In genomic region chr1:230708631-230709580, GRCh38 we compare ENCODE assay signal across 1 cellular context.
TF ChIP-seq lines count a peak whose summit lies in the region.

No MANE protein-coding gene starts in this region.

TF ChIP-seq in HepG2, 621 proteins besides CTCF, POLR2A, EP300 and RAD21 (continued from another document and continues in another):
- TF ChIP-seq FOXC1 (CRISPR knock-in tag; IDR thresholded peaks at IDR 0.05; ENCODE audit: borderline replicate concordance) (peak; percentile 92), KLF6 (CRISPR knock-in tag; IDR thresholded peaks at IDR 0.05) (peak; percentile 88), KLF12 (CRISPR knock-in tag; IDR thresholded peaks at IDR 0.05; ENCODE audit: borderline replicate concordance) (peak; percentile 63; the same call in 1 of the 2 replicates), ZNF230 (CRISPR knock-in tag; IDR thresholded peaks at IDR 0.05) (peak; percentile 84; the same call in 1 of the 2 replicates), ZNF660 (CRISPR knock-in tag; IDR thresholded peaks at IDR 0.05; ENCODE audit: borderline replicate concordance, low read depth) (no peak), SRF (IDR thresholded peaks at IDR 0.05; ENCODE audit: low read depth, low read length) (0 out of 2 replicates have a peak, but pooled peaks have one; percentile 5), REPIN1 (CRISPR knock-in tag; IDR thresholded peaks at IDR 0.05; ENCODE audit: borderline replicate concordance, low read depth) (peak; percentile 94), ZNF580 (CRISPR knock-in tag; IDR thresholded peaks at IDR 0.05; ENCODE audit: borderline replicate concordance, low read depth) (peak; percentile 63; the same call in 1 of the 2 replicates), ZNF282 (IDR thresholded peaks at IDR 0.05; ENCODE audit: partially characterized antibody) (no peak), SIX4 (CRISPR knock-in tag; IDR thresholded peaks at IDR 0.05) (peak; percentile 75), THAP7 (CRISPR knock-in tag; IDR thresholded peaks at IDR 0.05) (no peak; the same call in 1 of the 2 replicates), FLYWCH1 (CRISPR knock-in tag; IDR thresholded peaks at IDR 0.05) (peak; percentile 71; the same call in 1 of the 2 replicates), GABPB1 (CRISPR knock-in tag; IDR thresholded peaks at IDR 0.05) (peak; percentile 81), ZFP62 (CRISPR knock-in tag; IDR thresholded peaks at IDR 0.05) (no peak), DPF2 (CRISPR knock-in tag; IDR thresholded peaks at IDR 0.05; ENCODE audit: borderline replicate concordance, low read depth) (peak; percentile 84; the same call in 1 of the 2 replicates), PCBP1 (IDR thresholded peaks at IDR 0.05; ENCODE audit: borderline replicate concordance, low read depth, low read length) (0 out of 2 replicates have a peak, but pooled peaks have one; percentile 55), PPARG (CRISPR knock-in tag; conservative IDR thresholded peaks at IDR 0.05) (peak; percentile 81; the same call in 1 of the 2 replicates), SOX6 (IDR thresholded peaks at IDR 0.05) (no peak), SOX6 (CRISPR knock-in tag; IDR thresholded peaks at IDR 0.05) (peak; percentile 97), ZNF30 (CRISPR knock-in tag; IDR thresholded peaks at IDR 0.05) (no peak), ZNF746 (CRISPR knock-in tag; IDR thresholded peaks at IDR 0.05) (peak; percentile 94), MED8 (CRISPR knock-in tag; IDR thresholded peaks at IDR 0.05; ENCODE audit: insufficient replicate concordance) (peak; percentile 86), NFE2 (CRISPR knock-in tag; IDR thresholded peaks at IDR 0.05) (no peak), ZNF333 (CRISPR knock-in tag; IDR thresholded peaks at IDR 0.05; ENCODE audit: borderline replicate concordance) (no peak; the same call in 1 of the 2 replicates), ZNF567 (CRISPR knock-in tag; IDR thresholded peaks at IDR 0.05; ENCODE audit: borderline replicate concordance) (peak; percentile 26; the same call in 1 of the 2 replicates), MTA3 (CRISPR knock-in tag; IDR thresholded peaks at IDR 0.05) (no peak), ZNF280B (CRISPR knock-in tag; IDR thresholded peaks at IDR 0.05; ENCODE audit: borderline replicate concordance) (peak; percentile 62), ZNF430 (CRISPR knock-in tag; IDR thresholded peaks at IDR 0.05) (peak; percentile 92), ZNF670 (CRISPR knock-in tag; IDR thresholded peaks at IDR 0.05; ENCODE audit: borderline replicate concordance) (peak; percentile 89), PHF5A (CRISPR knock-in tag; IDR thresholded peaks at IDR 0.05; ENCODE audit: low read depth, unreplicated experiment) (peak; percentile 41), RBAK (CRISPR knock-in tag; IDR thresholded peaks at IDR 0.05) (no peak), GLI4 (CRISPR knock-in tag; IDR thresholded peaks at IDR 0.05; ENCODE audit: borderline replicate concordance) (no peak), U2AF1 (optimal IDR thresholded peaks at IDR 0.05; ENCODE audit: low read depth, low read length) (no peak), SP140L (CRISPR knock-in tag; IDR thresholded peaks at IDR 0.05; ENCODE audit: borderline replicate concordance) (no peak), ZNF124 (CRISPR knock-in tag; IDR thresholded peaks at IDR 0.05) (no peak)
- TF ChIP-seq, protein P1, sequence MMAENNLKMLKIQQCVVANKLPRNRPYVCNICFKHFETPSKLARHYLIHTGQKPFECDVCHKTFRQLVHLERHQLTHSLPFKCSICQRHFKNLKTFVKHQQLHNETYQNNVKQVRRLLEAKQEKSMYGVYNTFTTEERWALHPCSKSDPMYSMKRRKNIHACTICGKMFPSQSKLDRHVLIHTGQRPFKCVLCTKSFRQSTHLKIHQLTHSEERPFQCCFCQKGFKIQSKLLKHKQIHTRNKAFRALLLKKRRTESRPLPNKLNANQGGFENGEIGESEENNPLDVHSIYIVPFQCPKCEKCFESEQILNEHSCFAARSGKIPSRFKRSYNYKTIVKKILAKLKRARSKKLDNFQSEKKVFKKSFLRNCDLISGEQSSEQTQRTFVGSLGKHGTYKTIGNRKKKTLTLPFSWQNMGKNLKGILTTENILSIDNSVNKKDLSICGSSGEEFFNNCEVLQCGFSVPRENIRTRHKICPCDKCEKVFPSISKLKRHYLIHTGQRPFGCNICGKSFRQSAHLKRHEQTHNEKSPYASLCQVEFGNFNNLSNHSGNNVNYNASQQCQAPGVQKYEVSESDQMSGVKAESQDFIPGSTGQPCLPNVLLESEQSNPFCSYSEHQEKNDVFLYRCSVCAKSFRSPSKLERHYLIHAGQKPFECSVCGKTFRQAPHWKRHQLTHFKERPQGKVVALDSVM (CRISPR knock-in tag; IDR thresholded peaks at IDR 0.05), result peak; percentile 96
- TF ChIP-seq, protein P2, sequence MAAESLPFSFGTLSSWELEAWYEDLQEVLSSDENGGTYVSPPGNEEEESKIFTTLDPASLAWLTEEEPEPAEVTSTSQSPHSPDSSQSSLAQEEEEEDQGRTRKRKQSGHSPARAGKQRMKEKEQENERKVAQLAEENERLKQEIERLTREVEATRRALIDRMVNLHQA (CRISPR knock-in tag; IDR thresholded peaks at IDR 0.05), result no peak
- TF ChIP-seq, protein P3, sequence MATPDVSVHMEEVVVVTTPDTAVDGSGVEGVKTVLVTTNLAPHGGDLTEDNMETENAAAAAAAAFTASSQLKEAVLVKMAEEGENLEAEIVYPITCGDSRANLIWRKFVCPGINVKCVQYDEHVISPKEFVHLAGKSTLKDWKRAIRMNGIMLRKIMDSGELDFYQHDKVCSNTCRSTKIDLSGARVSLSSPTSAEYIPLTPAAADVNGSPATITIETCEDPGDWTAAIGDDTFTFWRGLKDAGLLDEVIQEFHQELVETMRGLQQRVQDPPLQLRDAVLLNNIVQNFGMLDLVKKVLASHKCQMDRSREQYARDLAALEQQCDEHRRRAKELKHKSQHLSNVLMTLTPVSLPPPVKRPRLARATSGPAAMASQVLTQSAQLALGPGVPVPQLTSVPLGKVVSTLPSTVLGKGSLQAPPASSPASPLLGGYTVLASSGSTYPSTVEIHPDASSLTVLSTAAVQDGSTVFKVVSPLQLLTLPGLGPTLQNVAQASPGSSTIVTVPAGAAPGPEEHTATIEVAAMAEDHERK (CRISPR knock-in tag; IDR thresholded peaks at IDR 0.05; ENCODE audit: low read depth), result no peak
- TF ChIP-seq, protein P4, sequence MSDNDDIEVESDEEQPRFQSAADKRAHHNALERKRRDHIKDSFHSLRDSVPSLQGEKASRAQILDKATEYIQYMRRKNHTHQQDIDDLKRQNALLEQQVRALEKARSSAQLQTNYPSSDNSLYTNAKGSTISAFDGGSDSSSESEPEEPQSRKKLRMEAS (IDR thresholded peaks at IDR 0.05), result no peak
- TF ChIP-seq, protein P5, sequence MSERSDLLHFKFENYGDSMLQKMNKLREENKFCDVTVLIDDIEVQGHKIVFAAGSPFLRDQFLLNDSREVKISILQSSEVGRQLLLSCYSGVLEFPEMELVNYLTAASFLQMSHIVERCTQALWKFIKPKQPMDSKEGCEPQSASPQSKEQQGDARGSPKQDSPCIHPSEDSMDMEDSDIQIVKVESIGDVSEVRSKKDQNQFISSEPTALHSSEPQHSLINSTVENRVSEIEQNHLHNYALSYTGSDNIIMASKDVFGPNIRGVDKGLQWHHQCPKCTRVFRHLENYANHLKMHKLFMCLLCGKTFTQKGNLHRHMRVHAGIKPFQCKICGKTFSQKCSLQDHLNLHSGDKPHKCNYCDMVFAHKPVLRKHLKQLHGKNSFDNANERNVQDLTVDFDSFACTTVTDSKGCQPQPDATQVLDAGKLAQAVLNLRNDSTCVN (CRISPR knock-in tag; IDR thresholded peaks at IDR 0.05; ENCODE audit: borderline replicate concordance), result peak; percentile 27; the same call in 1 of the 2 replicates
- TF ChIP-seq, protein P6, sequence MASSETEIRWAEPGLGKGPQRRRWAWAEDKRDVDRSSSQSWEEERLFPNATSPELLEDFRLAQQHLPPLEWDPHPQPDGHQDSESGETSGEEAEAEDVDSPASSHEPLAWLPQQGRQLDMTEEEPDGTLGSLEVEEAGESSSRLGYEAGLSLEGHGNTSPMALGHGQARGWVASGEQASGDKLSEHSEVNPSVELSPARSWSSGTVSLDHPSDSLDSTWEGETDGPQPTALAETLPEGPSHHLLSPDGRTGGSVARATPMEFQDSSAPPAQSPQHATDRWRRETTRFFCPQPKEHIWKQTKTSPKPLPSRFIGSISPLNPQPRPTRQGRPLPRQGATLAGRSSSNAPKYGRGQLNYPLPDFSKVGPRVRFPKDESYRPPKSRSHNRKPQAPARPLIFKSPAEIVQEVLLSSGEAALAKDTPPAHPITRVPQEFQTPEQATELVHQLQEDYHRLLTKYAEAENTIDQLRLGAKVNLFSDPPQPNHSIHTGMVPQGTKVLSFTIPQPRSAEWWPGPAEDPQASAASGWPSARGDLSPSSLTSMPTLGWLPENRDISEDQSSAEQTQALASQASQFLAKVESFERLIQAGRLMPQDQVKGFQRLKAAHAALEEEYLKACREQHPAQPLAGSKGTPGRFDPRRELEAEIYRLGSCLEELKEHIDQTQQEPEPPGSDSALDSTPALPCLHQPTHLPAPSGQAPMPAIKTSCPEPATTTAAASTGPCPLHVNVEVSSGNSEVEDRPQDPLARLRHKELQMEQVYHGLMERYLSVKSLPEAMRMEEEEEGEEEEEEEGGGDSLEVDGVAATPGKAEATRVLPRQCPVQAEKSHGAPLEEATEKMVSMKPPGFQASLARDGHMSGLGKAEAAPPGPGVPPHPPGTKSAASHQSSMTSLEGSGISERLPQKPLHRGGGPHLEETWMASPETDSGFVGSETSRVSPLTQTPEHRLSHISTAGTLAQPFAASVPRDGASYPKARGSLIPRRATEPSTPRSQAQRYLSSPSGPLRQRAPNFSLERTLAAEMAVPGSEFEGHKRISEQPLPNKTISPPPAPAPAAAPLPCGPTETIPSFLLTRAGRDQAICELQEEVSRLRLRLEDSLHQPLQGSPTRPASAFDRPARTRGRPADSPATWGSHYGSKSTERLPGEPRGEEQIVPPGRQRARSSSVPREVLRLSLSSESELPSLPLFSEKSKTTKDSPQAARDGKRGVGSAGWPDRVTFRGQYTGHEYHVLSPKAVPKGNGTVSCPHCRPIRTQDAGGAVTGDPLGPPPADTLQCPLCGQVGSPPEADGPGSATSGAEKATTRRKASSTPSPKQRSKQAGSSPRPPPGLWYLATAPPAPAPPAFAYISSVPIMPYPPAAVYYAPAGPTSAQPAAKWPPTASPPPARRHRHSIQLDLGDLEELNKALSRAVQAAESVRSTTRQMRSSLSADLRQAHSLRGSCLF (CRISPR knock-in tag; IDR thresholded peaks at IDR 0.05; ENCODE audit: borderline replicate concordance), result no peak
- TF ChIP-seq, protein P7, sequence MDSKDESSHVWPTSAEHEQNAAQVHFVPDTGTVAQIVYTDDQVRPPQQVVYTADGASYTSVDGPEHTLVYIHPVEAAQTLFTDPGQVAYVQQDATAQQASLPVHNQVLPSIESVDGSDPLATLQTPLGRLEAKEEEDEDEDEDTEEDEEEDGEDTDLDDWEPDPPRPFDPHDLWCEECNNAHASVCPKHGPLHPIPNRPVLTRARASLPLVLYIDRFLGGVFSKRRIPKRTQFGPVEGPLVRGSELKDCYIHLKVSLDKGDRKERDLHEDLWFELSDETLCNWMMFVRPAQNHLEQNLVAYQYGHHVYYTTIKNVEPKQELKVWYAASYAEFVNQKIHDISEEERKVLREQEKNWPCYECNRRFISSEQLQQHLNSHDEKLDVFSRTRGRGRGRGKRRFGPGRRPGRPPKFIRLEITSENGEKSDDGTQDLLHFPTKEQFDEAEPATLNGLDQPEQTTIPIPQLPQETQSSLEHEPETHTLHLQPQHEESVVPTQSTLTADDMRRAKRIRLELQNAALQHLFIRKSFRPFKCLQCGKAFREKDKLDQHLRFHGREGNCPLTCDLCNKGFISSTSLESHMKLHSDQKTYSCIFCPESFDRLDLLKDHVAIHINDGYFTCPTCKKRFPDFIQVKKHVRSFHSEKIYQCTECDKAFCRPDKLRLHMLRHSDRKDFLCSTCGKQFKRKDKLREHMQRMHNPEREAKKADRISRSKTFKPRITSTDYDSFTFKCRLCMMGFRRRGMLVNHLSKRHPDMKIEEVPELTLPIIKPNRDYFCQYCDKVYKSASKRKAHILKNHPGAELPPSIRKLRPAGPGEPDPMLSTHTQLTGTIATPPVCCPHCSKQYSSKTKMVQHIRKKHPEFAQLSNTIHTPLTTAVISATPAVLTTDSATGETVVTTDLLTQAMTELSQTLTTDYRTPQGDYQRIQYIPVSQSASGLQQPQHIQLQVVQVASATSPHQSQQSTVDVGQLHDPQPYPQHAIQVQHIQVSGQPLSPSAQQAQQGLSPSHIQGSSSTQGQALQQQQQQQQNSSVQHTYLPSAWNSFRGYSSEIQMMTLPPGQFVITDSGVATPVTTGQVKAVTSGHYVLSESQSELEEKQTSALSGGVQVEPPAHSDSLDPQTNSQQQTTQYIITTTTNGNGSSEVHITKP (CRISPR knock-in tag; IDR thresholded peaks at IDR 0.05; ENCODE audit: low read depth), result no peak
- TF ChIP-seq, protein P8, sequence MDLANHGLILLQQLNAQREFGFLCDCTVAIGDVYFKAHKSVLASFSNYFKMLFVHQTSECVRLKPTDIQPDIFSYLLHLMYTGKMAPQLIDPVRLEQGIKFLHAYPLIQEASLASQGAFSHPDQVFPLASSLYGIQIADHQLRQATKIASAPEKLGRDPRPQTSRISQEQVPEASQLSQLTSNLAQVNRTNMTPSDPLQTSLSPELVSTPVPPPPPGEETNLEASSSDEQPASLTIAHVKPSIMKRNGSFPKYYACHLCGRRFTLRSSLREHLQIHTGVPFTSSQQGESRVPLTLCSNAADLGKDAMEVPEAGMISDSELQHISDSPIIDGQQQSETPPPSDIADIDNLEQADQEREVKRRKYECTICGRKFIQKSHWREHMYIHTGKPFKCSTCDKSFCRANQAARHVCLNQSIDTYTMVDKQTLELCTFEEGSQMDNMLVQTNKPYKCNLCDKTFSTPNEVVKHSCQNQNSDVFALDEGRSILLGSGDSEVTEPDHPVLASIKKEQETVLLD (CRISPR knock-in tag; IDR thresholded peaks at IDR 0.05; ENCODE audit: low read depth), result no peak
